Comparison of ENCODE assay signal across 19 cellular contexts in the genomic region with DNA sequence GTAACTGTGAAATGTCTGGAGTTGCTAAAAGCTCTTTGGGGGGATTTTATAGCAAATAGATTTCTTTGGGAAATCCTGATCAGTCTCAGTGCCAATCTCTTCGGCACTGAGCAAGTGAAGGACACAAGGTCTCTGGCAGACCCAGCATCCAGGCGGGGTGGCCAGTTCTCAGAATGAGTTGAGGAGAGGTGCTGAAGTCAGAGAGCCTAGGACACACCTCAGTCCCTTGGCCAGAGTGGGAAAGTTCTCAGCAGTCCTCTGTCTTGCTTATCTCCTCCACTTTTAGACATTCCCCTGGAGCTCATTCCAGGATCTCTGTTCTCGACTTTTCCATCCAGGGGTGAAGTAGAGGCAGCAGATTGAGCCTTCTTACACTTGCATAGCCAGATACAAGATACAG. TPM values are rescaled to one million over a fixed set of nuclear protein-coding genes. Genes with fewer than 3 reads are reported as not detected.
"Had no signal": no experiment of that assay in that cellular context is flagged by ENCODE, and none has a peak within 500 bp of the region (broad histone marks: within the 10 kb centered on the region; RNA-seq: fewer than 3 reads in every experiment).

No MANE protein-coding gene starts in this region.

- H3K9me3 ChIP-seq: psoas muscle, suprapubic skin, thyroid gland, upper lobe of left lung, uterus had no signal

- H3K4me1 ChIP-seq: psoas muscle, uterus had no signal

- H3K27ac ChIP-seq: dorsolateral prefrontal cortex, neutrophil, psoas muscle, suprapubic skin, thyroid gland, upper lobe of left lung, uterus had no signal

- H3K4me3 ChIP-seq: dorsolateral prefrontal cortex, lung, psoas muscle, suprapubic skin, thyroid gland, upper lobe of left lung, uterus had no signal

- DNase-seq: cortex of kidney; dorsolateral prefrontal cortex; effector memory CD4-positive, alpha-beta T cell; left colon; left ventricle myocardium superior; mesendoderm; naive thymus-derived CD8-positive, alpha-beta T cell; psoas muscle; small intestine; stimulated activated CD4-positive, alpha-beta T cell treated with anti-CD3 and anti-CD28 coated beads, Interleukin-12 subunit alpha, Interleukin-12 subunit beta, amount 100 ng/mL, for 4 hours; stimulated activated naive CD8-positive, alpha-beta T cell treated with anti-CD3 and anti-CD28 coated beads, Interleukin-15, Interleukin-2, amounts not matched to agents 100 U/mL and 50 U/mL, for 24 hours; thyroid gland; upper lobe of left lung; uterus had no signal

- ATAC-seq: esophagus mucosa; left colon; left ventricle myocardium superior; naive thymus-derived CD8-positive, alpha-beta T cell; psoas muscle; stimulated activated naive CD8-positive, alpha-beta T cell treated with anti-CD3 and anti-CD28 coated beads, Interleukin-15, Interleukin-2, amounts not matched to agents 100 U/mL and 50 U/mL, for 24 hours had no signal

- H3K36me3 ChIP-seq: uterus had no signal

RNA-seq across cellular contexts. Expression of a gene that starts 6.7 kb away (rescaled TPM):
- polyA plus RNA-seq: naive thymus-derived CD8-positive, alpha-beta T cell; neural cell had no signal
